ENCODE assay signal across 24 cellular contexts in the genomic region with DNA sequence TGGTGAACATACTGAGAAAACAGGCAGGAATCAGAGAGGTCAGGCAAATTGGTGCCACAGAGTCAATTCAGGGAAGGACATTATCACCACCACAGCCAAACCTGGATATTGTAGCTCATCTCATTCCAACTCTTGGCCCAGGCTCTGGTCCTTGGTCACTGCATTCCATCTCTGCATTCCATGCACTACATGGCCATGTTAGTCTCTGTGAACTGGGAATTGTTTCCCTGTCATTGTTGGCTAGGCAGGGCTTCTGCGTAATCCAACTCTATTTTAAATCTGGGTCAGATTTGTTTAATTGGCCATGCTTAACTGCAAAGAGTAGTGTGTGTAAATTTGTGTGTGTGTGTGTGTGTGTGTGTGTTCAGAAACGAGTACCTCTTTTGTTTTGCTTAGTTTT.
DNase-seq lines count a peak whose midpoint lies in the region; ATAC-seq and TF ChIP-seq lines count a peak whose summit lies in the region.
"Had no signal": no experiment of that assay in that cellular context is flagged by ENCODE, and none has a peak within 500 bp of the region (broad histone marks: within the 10 kb centered on the region; RNA-seq: fewer than 3 reads in every experiment).

No MANE protein-coding gene starts in this region.

- no peak overlapping the region for H2AFZ ChIP-seq in neural progenitor cell (replicated peaks)

- BruUV-seq in Calu3 (replicated peaks; lab: Mats Ljungman, UMichigan), result no TSS peak

- H3K4me3 Mint-ChIP-seq in Calu3 (ENCODE audit: low read depth, unreplicated experiment) (no peak overlapping the region), neural progenitor cell (no peak overlapping the region)
- no peak overlapping the region for H3K4me3 Mint-ChIP-seq in activated naive CD8-positive, alpha-beta T cell treated with anti-CD3 and anti-CD28 coated beads for 36 hours
- H3K4me3 Mint-ChIP-seq: activated B cell treated with CpG ODN at 0.5 μM for 24 hours, naive B cell had no signal

- no peak overlapping the region for H3K4me2 ChIP-seq in neural progenitor cell

- no peaks in the 10 kb centered on the region for H3K4me1 ChIP-seq in neural progenitor cell
- H3K4me1 ChIP-seq: lower lobe of right lung, right lobe of liver had no signal

- H3K27me3 ChIP-seq in neural progenitor cell, result no peaks in the 10 kb centered on the region
- H3K27me3 ChIP-seq: right lobe of liver, transverse colon had no signal

- no peak for DNase-seq in Calu3
- peak; percentile 6 for DNase-seq in RPMI7951 (ENCODE audit: low read depth)
- DNase-seq in left cardiac atrium, result no peak
- DNase-seq in neural progenitor cell (ENCODE audit: low spot score), result peak; percentile 21
- DNase-seq in activated naive CD8-positive, alpha-beta T cell treated with anti-CD3 and anti-CD28 coated beads for 36 hours, result no peak
- no peak for DNase-seq in NCI-H1436 treated with DMSO at 0.1 percent for 48 hours (lab: John Stamatoyannopoulos, UW)
- DNase-seq: ACHN; activated B cell treated with CpG ODN at 0.5 μM for 24 hours; activated CD4-positive, alpha-beta T cell treated with anti-CD3 and anti-CD28 coated beads, Interleukin-2, amount 50 U/mL, for 48 hours; activated effector memory CD4-positive, alpha-beta T cell treated with Interleukin-2 at 50 U/mL for 16 hours; cortex of kidney; DMS 273 treated with DMSO at 0.1 percent for 48 hours; GF-D8; HCEC 1CT; lower lobe of right lung; naive B cell; NCI-H187; NCI-H69; right lobe of liver; stimulated activated CD8-positive, alpha-beta memory T cell treated with anti-CD3 and anti-CD28 coated beads, Interleukin-4, amount 100 ng/mL, for 48 hours; transverse colon had no signal

- H3F3A ChIP-seq in neural progenitor cell (ENCODE audit: low read depth), result no peaks in the 10 kb centered on the region

- no peaks in the 10 kb centered on the region for H3K79me2 ChIP-seq in neural progenitor cell (ENCODE audit: low read depth)

- peak; percentile 52 to 81 for ATAC-seq in left cardiac atrium
- ATAC-seq in HG03469 (IDR thresholded peaks at IDR 0.05; ENCODE audit: unreplicated experiment), result no peak
- no peak for ATAC-seq in GM19035 (IDR thresholded peaks at IDR 0.05; ENCODE audit: unreplicated experiment)
- ATAC-seq: lower lobe of right lung, right lobe of liver had no signal

- H3K27me3 Mint-ChIP-seq in Calu3 (ENCODE audit: unreplicated experiment) (no peaks in the 10 kb centered on the region), neural progenitor cell (ENCODE audit: insufficient read depth, low read depth) (no peaks in the 10 kb centered on the region)
- H3K27me3 Mint-ChIP-seq in activated naive CD8-positive, alpha-beta T cell treated with anti-CD3 and anti-CD28 coated beads for 36 hours, result no peaks in the 10 kb centered on the region
- H3K27me3 Mint-ChIP-seq: activated B cell treated with CpG ODN at 0.5 μM for 24 hours, naive B cell had no signal

- H3K9me3 ChIP-seq in neural progenitor cell (ENCODE audit: low read depth), result no peaks in the 10 kb centered on the region
- H3K9me3 ChIP-seq: lower lobe of right lung, right lobe of liver, transverse colon had no signal

- TF ChIP-seq CTCF in Calu3 (IDR thresholded peaks at IDR 0.05; ENCODE audit: unreplicated experiment) (no peak), neural progenitor cell (IDR thresholded peaks at IDR 0.05) (no peak)

- intact Hi-C loops in Calu3 (cut with micrococcal nuclease; ENCODE audit: unreplicated experiment) (loop anchor here (5.0 kb wide), 1 partner anchor 42 kb away; no protein-coding TSS in a partner anchor), left cardiac atrium (cut with DNase I) (no loop called here)

- no peaks in the 10 kb centered on the region for H3K36me3 ChIP-seq in neural progenitor cell
- H3K36me3 ChIP-seq: lower lobe of right lung, right lobe of liver, transverse colon had no signal

- no peak overlapping the region for H3K4me3 ChIP-seq in neural progenitor cell
- H3K4me3 ChIP-seq: lower lobe of right lung, right lobe of liver, transverse colon had no signal

- CTCF ChIA-PET in Calu3 (lab: Charles Lee), result no interaction called here

- no peak overlapping the region for H3K9ac ChIP-seq in neural progenitor cell

- H3K4me1 Mint-ChIP-seq in Calu3 (ENCODE audit: low read depth, unreplicated experiment), result peaks cover 8% of the 10 kb centered on the region
- H3K4me1 Mint-ChIP-seq in neural progenitor cell, result no peaks in the 10 kb centered on the region
- H3K4me1 Mint-ChIP-seq in activated naive CD8-positive, alpha-beta T cell treated with anti-CD3 and anti-CD28 coated beads for 36 hours, result no peaks in the 10 kb centered on the region
- H3K4me1 Mint-ChIP-seq: activated B cell treated with CpG ODN at 0.5 μM for 24 hours, naive B cell had no signal

- no peaks in the 10 kb centered on the region for H4K20me1 ChIP-seq in neural progenitor cell (ENCODE audit: low read depth)

- H3K36me3 Mint-ChIP-seq in Calu3 (ENCODE audit: insufficient read depth, unreplicated experiment), result no peaks in the 10 kb centered on the region
- no peaks in the 10 kb centered on the region for H3K36me3 Mint-ChIP-seq in neural progenitor cell
- no peaks in the 10 kb centered on the region for H3K36me3 Mint-ChIP-seq in activated naive CD8-positive, alpha-beta T cell treated with anti-CD3 and anti-CD28 coated beads for 36 hours
- H3K36me3 Mint-ChIP-seq: CD14-positive monocyte, naive B cell had no signal

- H3K27ac ChIP-seq in neural progenitor cell, result no peak overlapping the region
- H3K27ac ChIP-seq: lower lobe of right lung, right lobe of liver had no signal

- no peaks in the 10 kb centered on the region for H3K9me3 Mint-ChIP-seq in Calu3 (ENCODE audit: low read depth, unreplicated experiment)
- no peaks in the 10 kb centered on the region for H3K9me3 Mint-ChIP-seq in neural progenitor cell
- H3K9me3 Mint-ChIP-seq in activated naive CD8-positive, alpha-beta T cell treated with anti-CD3 and anti-CD28 coated beads for 36 hours, result no peaks in the 10 kb centered on the region
- H3K9me3 Mint-ChIP-seq: CD14-positive monocyte had no signal

- H3K27ac Mint-ChIP-seq in Calu3 (ENCODE audit: unreplicated experiment), result peak overlapping the region; percentile 50
- no peak overlapping the region for H3K27ac Mint-ChIP-seq in neural progenitor cell
- H3K27ac Mint-ChIP-seq in activated naive CD8-positive, alpha-beta T cell treated with anti-CD3 and anti-CD28 coated beads for 36 hours, result no peak overlapping the region
- H3K27ac Mint-ChIP-seq: activated B cell treated with CpG ODN at 0.5 μM for 24 hours, CD14-positive monocyte, naive B cell had no signal

Comparison
In these comparisons a context has a peak if more than half of its experiments do, and no peak if none do; other contexts are left out.
1. DNase-seq: peak in RPMI7951 (single experiment) and neural progenitor cell (single experiment); none in Calu3 (single experiment), left cardiac atrium (single experiment), activated naive CD8-positive, alpha-beta T cell treated with anti-CD3 and anti-CD28 coated beads for 36 hours (single experiment) and NCI-H1436 treated with DMSO at 0.1 percent for 48 hours (single experiment).
2. ATAC-seq: peak in left cardiac atrium (2 of 2); none in HG03469 (single experiment) and GM19035 (single experiment).